Comparison of ENCODE assay signal across 17 cellular contexts in genomic region chr12:52093346-52093745, GRCh38. TPM values are rescaled to one million over a fixed set of nuclear protein-coding genes. Genes with fewer than 3 reads are reported as not detected.
"Had no signal": no experiment of that assay in that cellular context is flagged by ENCODE, and none has a peak within 500 bp of the region (broad histone marks: within the 10 kb centered on the region; RNA-seq: fewer than 3 reads in every experiment).

No MANE protein-coding gene starts in this region.

- DNase-seq: activated CD4-positive, alpha-beta T cell treated with anti-CD3 and anti-CD28 coated beads, Interleukin-2, amount 10 ng/mL, durations not matched to agents 24 days and 14 days; activated CD4-positive, CD25-positive, alpha-beta regulatory T cell; activated CD8-positive, alpha-beta memory T cell treated with anti-CD3 and anti-CD28 coated beads, Interleukin-2, amount 50 U/mL, for 4 hours; activated CD8-positive, alpha-beta T cell treated with anti-CD3 and anti-CD28 coated beads, Interleukin-2, amount 10 ng/mL, durations not matched to agents 7 days and 5 days; activated effector memory CD4-positive, alpha-beta T cell treated with anti-CD3 and anti-CD28 coated beads, Interleukin-2, amount 50 U/mL, for 16 hours; central memory CD4-positive, alpha-beta T cell; colonic mucosa; foreskin keratinocyte; glutamatergic neuron; hypothalamus; left cardiac atrium; mammary epithelial cell; naive thymus-derived CD4-positive, alpha-beta T cell; right cardiac atrium had no signal

- H3K27ac ChIP-seq: colonic mucosa, foreskin keratinocyte had no signal

- H3K4me1 ChIP-seq: colonic mucosa, foreskin keratinocyte had no signal

- H3K36me3 ChIP-seq: colonic mucosa had no signal

- H3K9me3 ChIP-seq: colonic mucosa had no signal

- H3K4me3 ChIP-seq: colonic mucosa had no signal

- H3K27me3 ChIP-seq: colonic mucosa had no signal

- ATAC-seq: activated CD8-positive, alpha-beta T cell treated with anti-CD3 and anti-CD28 coated beads, Interleukin-2, amount 10 ng/mL, durations not matched to agents 7 days and 5 days; foreskin keratinocyte; left cardiac atrium; naive thymus-derived CD4-positive, alpha-beta T cell; right cardiac atrium had no signal

RNA-seq across cellular contexts. Expression of gene SMIM41, which starts 13.8 kb away (rescaled TPM):
- total RNA-seq: activated CD8-positive, alpha-beta T cell treated with anti-CD3 and anti-CD28 coated beads, Interleukin-2, amount 10 ng/mL, durations not matched to agents 7 days and 5 days; endothelial cell of umbilical vein; foreskin keratinocyte; T-helper 2 cell treated with Interferon-gamma antibody and Interleukin-4, amounts not matched to agents 100 ng/mL and 5 ng/mL, for 36 hours; temporal lobe had no signal
- polyA plus RNA-seq: endothelial cell of umbilical vein; foreskin keratinocyte; mammary epithelial cell; naive thymus-derived CD4-positive, alpha-beta T cell had no signal
